ENCODE assay signal across 8 cellular contexts in genomic region chr10:42753126-42753506, GRCh38. TPM values are rescaled to one million over a fixed set of nuclear protein-coding genes. Genes with fewer than 3 reads are reported as not detected.
DNase-seq lines count a peak whose midpoint lies in the region; ATAC-seq, FAIRE-seq and TF ChIP-seq lines count a peak whose summit lies in the region.

No MANE protein-coding gene starts in this region.

- peak overlapping the region; percentile 63; the same call in 1 of the 2 replicates for H3K27ac ChIP-seq in HCT116 (ENCODE audit: low read depth, low read length)

- H3K4me3 ChIP-seq in HCT116 (replicated peaks in 1 of 2; ENCODE audit: low read depth in 1 of 2, low read length in 2 of 2) (peak overlapping the region; percentile 59 to 68), neuron (ENCODE audit: low read length) (no peak overlapping the region)

- no peak for TF ChIP-seq POLR2A in HCT116 (IDR thresholded peaks at IDR 0.05; ENCODE audit: borderline replicate concordance, extremely low read depth, insufficient read depth, insufficient read length)

- no peaks in the 10 kb centered on the region for H3K36me3 Mint-ChIP-seq in stimulated activated naive CD8-positive, alpha-beta T cell treated with anti-CD3 and anti-CD28 coated beads, Interleukin-15, Interleukin-2, amounts not matched to agents 100 ng/mL and 50 ng/mL, for 24 hours (ENCODE audit: low read depth)

- no peak for FAIRE-seq in frontal cortex (lab: Jason Lieb, UNC)

- RAD21 ChIA-PET in HCT116 (lab: Charles Lee; ENCODE audit: low non-redundant PET in 1 of 2, low total read pairs in 2 of 2, uncharacterized antibody in 2 of 2, unreplicated experiment in 2 of 2): interaction anchor here in 1 of 2 experiments (2.0 kb wide), 1 partner anchor 30 kb away, joined by 4 read pairs; no protein-coding TSS in a partner anchor

- CTCF ChIA-PET in HCT116 (lab: Charles Lee): interaction anchor here (0.6 to 2.0 kb wide), 9 partner anchors 9 to 326 kb away, joined by 3 to 13 read pairs (median 5); partner anchors contain the start of gene BMS1

- H2AFZ ChIP-seq in HCT116 (ENCODE audit: low read depth, low read length, poor library complexity, severe bottlenecking) (peak overlapping the region; percentile 66), neuron (ENCODE audit: low read depth, low read length) (peak overlapping the region; percentile 71)

- peak; percentile 69 for TF ChIP-seq RAD21 in HCT116 (IDR thresholded peaks at IDR 0.05; ENCODE audit: low read depth)

- no peak overlapping the region for H3K27ac Mint-ChIP-seq in stimulated activated naive CD8-positive, alpha-beta T cell treated with anti-CD3 and anti-CD28 coated beads, Interleukin-15, Interleukin-2, amounts not matched to agents 100 ng/mL and 50 ng/mL, for 24 hours

- no peaks in the 10 kb centered on the region for H4K20me1 ChIP-seq in HCT116 (ENCODE audit: insufficient read depth)

- peaks cover 8 to 29% of the 10 kb centered on the region in 2 experiments for H3K4me1 ChIP-seq in HCT116 (ENCODE audit: control insufficient read depth in 1 of 2, insufficient read depth in 2 of 2, low read length in 2 of 2)
- no peaks in the 10 kb centered on the region for H3K4me1 ChIP-seq in neuron (ENCODE audit: insufficient read depth, low read length)

- intact Hi-C loops in HCT116 (cut with micrococcal nuclease): loop anchor here (1.0 to 5.0 kb wide), 3 partner anchors 30 to 115 kb away; partner anchors contain the start of genes BMS1 and ZNF33B

- H3K4me2 ChIP-seq in HCT116 (ENCODE audit: low read length): peak overlapping the region; percentile 98

- BruUV-seq in HCT116 (replicated peaks; lab: Mats Ljungman, UMichigan): no TSS peak

- peaks cover 3% of the 10 kb centered on the region for H3K4me1 Mint-ChIP-seq in stimulated activated naive CD8-positive, alpha-beta T cell treated with anti-CD3 and anti-CD28 coated beads, Interleukin-15, Interleukin-2, amounts not matched to agents 100 ng/mL and 50 ng/mL, for 24 hours (ENCODE audit: low read depth)

- H3K4me3 Mint-ChIP-seq in stimulated activated naive CD8-positive, alpha-beta T cell treated with anti-CD3 and anti-CD28 coated beads, Interleukin-15, Interleukin-2, amounts not matched to agents 100 ng/mL and 50 ng/mL, for 24 hours: peak overlapping the region; percentile 72

- H3K9ac ChIP-seq in HCT116 (ENCODE audit: low read length): peak overlapping the region; percentile 60

- TF ChIP-seq CTCF in HCT116 (IDR thresholded peaks at IDR 0.05 in 2 of 3, conservative IDR thresholded peaks at IDR 0.05 in 1 of 3; ENCODE audit: borderline replicate concordance in 1 of 3, insufficient read depth in 1 of 3, low read depth in 2 of 3, low read length in 2 of 3): peak; percentile 74 to 95 (median 77)

- no peaks in the 10 kb centered on the region for H3K9me3 ChIP-seq in HCT116 (ENCODE audit: control insufficient read depth in 1 of 2, insufficient read depth in 1 of 2, low read depth in 1 of 2, low read length in 2 of 2)
- H3K9me3 ChIP-seq in neuron (ENCODE audit: low read length): no peaks in the 10 kb centered on the region

- DNase-seq in COLO668 (lab: John Stamatoyannopoulos, UW; ENCODE audit: unreplicated experiment): peak; percentile 62
- DNase-seq in HCT116 (ENCODE audit: low read depth, low spot score): peak; percentile 72
- DNase-seq in OCI-M2 (lab: John Stamatoyannopoulos, UW; ENCODE audit: unreplicated experiment): peak; percentile 47
- peak; percentile 24 for DNase-seq in activated gamma-delta T cell (lab: John Stamatoyannopoulos, UW)
- DNase-seq in frontal cortex (ENCODE audit: low spot score in 2 of 2): peak; percentile 70 to 76
- DNase-seq in GM19238 (ENCODE audit: insufficient read length, low spot score): no peak

- H3K79me2 ChIP-seq in HCT116 (ENCODE audit: insufficient read depth, low read length): no peaks in the 10 kb centered on the region

- H3K36me3 ChIP-seq in HCT116 (ENCODE audit: control insufficient read depth in 1 of 2, insufficient read depth in 2 of 2, low read length in 2 of 2) (no peaks in the 10 kb centered on the region), neuron (ENCODE audit: insufficient read depth, low read length) (no peaks in the 10 kb centered on the region)

- POLR2A ChIA-PET in HCT116 (lab: Charles Lee): interaction anchor here (1.1 to 2.4 kb wide), 2 partner anchors 10 to 30 kb away, joined by 3 to 12 read pairs; partner anchors contain the start of gene BMS1

- H3K9me2 ChIP-seq in HCT116 (ENCODE audit: insufficient read depth): no peaks in the 10 kb centered on the region

- peaks cover 50% of the 10 kb centered on the region for H3K27me3 Mint-ChIP-seq in stimulated activated naive CD8-positive, alpha-beta T cell treated with anti-CD3 and anti-CD28 coated beads, Interleukin-15, Interleukin-2, amounts not matched to agents 100 ng/mL and 50 ng/mL, for 24 hours

- H3K9me3 Mint-ChIP-seq in stimulated activated naive CD8-positive, alpha-beta T cell treated with anti-CD3 and anti-CD28 coated beads, Interleukin-15, Interleukin-2, amounts not matched to agents 100 ng/mL and 50 ng/mL, for 24 hours: no peaks in the 10 kb centered on the region

- H3K27me3 ChIP-seq in HCT116 (ENCODE audit: insufficient read depth, low read length): no peaks in the 10 kb centered on the region
- H3K27me3 ChIP-seq in neuron (ENCODE audit: insufficient read depth, low read length): peaks cover 70% of the 10 kb centered on the region

- ATAC-seq in HCT116: peak; percentile 78

TF ChIP-seq in HCT116, 20 proteins besides CTCF, POLR2A, EP300 and RAD21:
- TF ChIP-seq TCF7L2 (IDR thresholded peaks at IDR 0.05; ENCODE audit: borderline replicate concordance, extremely low read depth, insufficient read depth, insufficient read length): peak; percentile 58
- peak; percentile 38 for TF ChIP-seq SP1 (IDR thresholded peaks at IDR 0.05; ENCODE audit: low read depth)
- no peak for TF ChIP-seq ZNF274 (IDR thresholded peaks at IDR 0.05; ENCODE audit: low read depth, low read length)
- TF ChIP-seq YY1 (IDR thresholded peaks at IDR 0.05; ENCODE audit: extremely low read depth, insufficient replicate concordance, low read depth, low read length): peak; percentile 32
- TF ChIP-seq POLR2AphosphoS5 (IDR thresholded peaks at IDR 0.05; ENCODE audit: low read depth, low read length): peak; percentile 59

RNA-seq across cellular contexts. Expression of gene BMS1, which starts 29.5 kb away (rescaled TPM):
- total RNA-seq in HCT116 (2021; ENCODE audit: unreplicated experiment): 40.0 TPM
- polyA plus RNA-seq in HCT116 (2012): 21.7 and 25.5 TPM in 2 replicates
- 12.6 TPM for total RNA-seq in frontal cortex
